Comparison of ENCODE assay signal across 17 cellular contexts in genomic region chr10:19964625-19965024, GRCh38.
"Had no signal": no experiment of that assay in that cellular context is flagged by ENCODE, and none has a peak within 500 bp of the region (broad histone marks: within the 10 kb centered on the region; RNA-seq: fewer than 3 reads in every experiment).

No MANE protein-coding gene starts in this region.

- H3K9me3 ChIP-seq: heart left ventricle, tibial artery, vagina had no signal

- DNase-seq: activated CD4-positive, alpha-beta T cell treated with anti-CD3 and anti-CD28 coated beads, Interleukin-2, amount 10 ng/mL, durations not matched to agents 7 days and 5 days; activated CD4-positive, CD25-positive, alpha-beta regulatory T cell; activated CD8-positive, alpha-beta memory T cell treated with anti-CD3 and anti-CD28 coated beads, Interleukin-2, amount 50 U/mL, for 48 hours; activated naive CD8-positive, alpha-beta T cell treated with anti-CD3 and anti-CD28 coated beads for 36 hours; activated T-cell treated with anti-CD3 and anti-CD28 coated beads, Interleukin-2, amount 50 U/mL, for 72 hours; amygdala; brain microvascular endothelial cell; cortex of kidney; effector memory CD8-positive, alpha-beta T cell; heart left ventricle; stimulated activated CD4-positive, alpha-beta T cell treated with anti-CD3 and anti-CD28 coated beads, Interleukin-12 subunit alpha, Interleukin-12 subunit beta, amount 100 ng/mL, for 4 hours; stimulated activated CD4-positive, alpha-beta T cell treated with anti-CD3 and anti-CD28 coated beads, Interleukin-2, amount 100 ng/mL, for 24 hours; tibial artery had no signal

- H3K9me3 Mint-ChIP-seq: activated naive CD8-positive, alpha-beta T cell treated with anti-CD3 and anti-CD28 coated beads for 36 hours had no signal

- H3K27me3 ChIP-seq: brain microvascular endothelial cell, heart left ventricle, tibial artery, vagina had no signal

- H3K4me3 Mint-ChIP-seq: activated CD4-positive, alpha-beta T cell treated with anti-CD3 and anti-CD28 coated beads, Interleukin-2, amount 10 ng/mL, durations not matched to agents 7 days and 5 days; activated naive CD8-positive, alpha-beta T cell treated with anti-CD3 and anti-CD28 coated beads for 36 hours; activated T-cell treated with anti-CD3 and anti-CD28 coated beads, Interleukin-2, amount 50 U/mL, for 72 hours; central memory CD8-positive, alpha-beta T cell; effector memory CD8-positive, alpha-beta T cell had no signal

- H3K27ac ChIP-seq: brain microvascular endothelial cell, epithelial cell of prostate, heart left ventricle, tibial artery, vagina had no signal

- H3K4me1 Mint-ChIP-seq: activated CD4-positive, alpha-beta T cell treated with anti-CD3 and anti-CD28 coated beads, Interleukin-2, amount 10 ng/mL, durations not matched to agents 7 days and 5 days; activated naive CD8-positive, alpha-beta T cell treated with anti-CD3 and anti-CD28 coated beads for 36 hours; central memory CD8-positive, alpha-beta T cell had no signal

- ATAC-seq: activated T-cell treated with anti-CD3 and anti-CD28 coated beads, Interleukin-2, amount 50 U/mL, for 72 hours; effector memory CD8-positive, alpha-beta T cell; heart left ventricle had no signal

- H3K36me3 ChIP-seq: brain microvascular endothelial cell, heart left ventricle, tibial artery, vagina had no signal

- H3K36me3 Mint-ChIP-seq: activated naive CD8-positive, alpha-beta T cell treated with anti-CD3 and anti-CD28 coated beads for 36 hours had no signal

- H3K27me3 Mint-ChIP-seq: activated CD4-positive, alpha-beta T cell treated with anti-CD3 and anti-CD28 coated beads, Interleukin-2, amount 10 ng/mL, durations not matched to agents 7 days and 5 days; activated naive CD8-positive, alpha-beta T cell treated with anti-CD3 and anti-CD28 coated beads for 36 hours; central memory CD8-positive, alpha-beta T cell; effector memory CD8-positive, alpha-beta T cell had no signal

- H3K27ac Mint-ChIP-seq: activated CD4-positive, alpha-beta T cell treated with anti-CD3 and anti-CD28 coated beads, Interleukin-2, amount 10 ng/mL, durations not matched to agents 7 days and 5 days; activated naive CD8-positive, alpha-beta T cell treated with anti-CD3 and anti-CD28 coated beads for 36 hours; activated T-cell treated with anti-CD3 and anti-CD28 coated beads, Interleukin-2, amount 50 U/mL, for 72 hours; effector memory CD8-positive, alpha-beta T cell had no signal

- H3K4me3 ChIP-seq: heart left ventricle, lung, tibial artery, vagina had no signal
